ENCODE assay signal across 8 cellular contexts in genomic region chr12:115375188-115375991, GRCh38.
DNase-seq lines count a peak whose midpoint lies in the region; ATAC-seq, FAIRE-seq and TF ChIP-seq lines count a peak whose summit lies in the region.

No MANE protein-coding gene starts in this region.

- H3K36me3 Mint-ChIP-seq in astrocyte (ENCODE audit: low read depth, unreplicated experiment): no peaks in the 10 kb centered on the region

- H3K4me1 ChIP-seq in astrocyte (ENCODE audit: insufficient read depth, low read length) (peaks cover 11% of the 10 kb centered on the region), skeletal muscle tissue (ENCODE audit: control insufficient read depth in 3 of 3, insufficient read depth in 3 of 3, low read length in 3 of 3) (peaks cover 0 to 3% (median 2%) of the 10 kb centered on the region in 3 donors), suprapubic skin (peaks cover 6% of the 10 kb centered on the region)

- H3K4me3 ChIP-seq in astrocyte (ENCODE audit: insufficient read depth, low read depth, low read length) (no peak overlapping the region), skeletal muscle tissue (ENCODE audit: low read length in 3 of 3) (no peak overlapping the region), suprapubic skin (no peak overlapping the region)

- H3K4me1 Mint-ChIP-seq in astrocyte (ENCODE audit: low read depth, unreplicated experiment): peaks cover 13% of the 10 kb centered on the region

- peak overlapping the region; percentile 93 for H3K27ac Mint-ChIP-seq in astrocyte (ENCODE audit: unreplicated experiment)

- H3K27me3 ChIP-seq in astrocyte (ENCODE audit: insufficient read depth, low read length): no peaks in the 10 kb centered on the region
- peaks cover 0 to 5% (median 3%) of the 10 kb centered on the region in 3 donors for H3K27me3 ChIP-seq in skeletal muscle tissue (ENCODE audit: control insufficient read depth in 3 of 3, insufficient read depth in 3 of 3, low read length in 3 of 3)
- no peaks in the 10 kb centered on the region for H3K27me3 ChIP-seq in suprapubic skin

- FAIRE-seq in astrocyte (lab: Jason Lieb, UNC): no peak

- TF ChIP-seq POLR2A in suprapubic skin (IDR thresholded peaks at IDR 0.05): no peak

- H3K9me3 ChIP-seq in astrocyte (ENCODE audit: insufficient read depth, low read depth, low read length) (no peaks in the 10 kb centered on the region), skeletal muscle tissue (ENCODE audit: control insufficient read depth in 3 of 3, low read length in 3 of 3) (no peaks in the 10 kb centered on the region), suprapubic skin (no peaks in the 10 kb centered on the region)

- DNase-seq in Daoy (ENCODE audit: low read depth) (peak; percentile 81), astrocyte (ENCODE audit: low read depth) (peak; percentile 81), suprapubic skin (ENCODE audit: low spot score in 2 of 2) (no peak), DMS114 treated with DMSO at 0.1 percent for 48 hours (lab: John Stamatoyannopoulos, UW; ENCODE audit: unreplicated experiment) (no peak)
- DNase-seq in stimulated activated naive CD4-positive, alpha-beta T cell treated with Interleukin-2 at 50 U/mL for 16 hours (lab: John Stamatoyannopoulos, UW): no peak

- TF ChIP-seq EP300 in suprapubic skin (IDR thresholded peaks at IDR 0.05): no peak

- H3K27me3 Mint-ChIP-seq in astrocyte (ENCODE audit: low read depth, unreplicated experiment): peaks cover 26% of the 10 kb centered on the region

- H3K36me3 ChIP-seq in astrocyte (ENCODE audit: insufficient read depth, low read length): no peaks in the 10 kb centered on the region
- H3K36me3 ChIP-seq in skeletal muscle tissue (ENCODE audit: control insufficient read depth in 3 of 3, insufficient read depth in 3 of 3, low read length in 3 of 3): no peaks in the 10 kb centered on the region
- no peaks in the 10 kb centered on the region for H3K36me3 ChIP-seq in suprapubic skin

- H3K27ac ChIP-seq in astrocyte (ENCODE audit: low read depth, low read length) (peak overlapping the region; percentile 40), skeletal muscle tissue (ENCODE audit: low read depth, low read length) (peak overlapping the region; percentile 13), suprapubic skin (no peak overlapping the region)

- H3K9me3 Mint-ChIP-seq in astrocyte (ENCODE audit: unreplicated experiment): peaks cover 6% of the 10 kb centered on the region

- H3K4me2 ChIP-seq in astrocyte (ENCODE audit: low read length): peak overlapping the region; percentile 75

- H3K9ac ChIP-seq in astrocyte (ENCODE audit: low read length): peak overlapping the region; percentile 26
- no peak overlapping the region for H3K9ac ChIP-seq in skeletal muscle tissue (ENCODE audit: low read depth in 1 of 3, low read length in 3 of 3)

- H2AFZ ChIP-seq in astrocyte (ENCODE audit: low read depth, low read length): peak overlapping the region; percentile 75

- no peak overlapping the region for H3K4me3 Mint-ChIP-seq in astrocyte (ENCODE audit: unreplicated experiment)

- TF ChIP-seq CTCF in astrocyte (IDR thresholded peaks at IDR 0.05; ENCODE audit: insufficient read depth, low read depth, low read length) (no peak), suprapubic skin (IDR thresholded peaks at IDR 0.05) (no peak)

- no peaks in the 10 kb centered on the region for H4K20me1 ChIP-seq in astrocyte (ENCODE audit: insufficient read depth, low read length)

- no peaks in the 10 kb centered on the region for H3K79me2 ChIP-seq in astrocyte (ENCODE audit: insufficient read depth, low read length)

- ATAC-seq in GM21367 (IDR thresholded peaks at IDR 0.05; ENCODE audit: unreplicated experiment) (peak; percentile 94), HG03469 (IDR thresholded peaks at IDR 0.05; ENCODE audit: unreplicated experiment) (peak; percentile 89)

- 46% methylated on average over 12 of the region's 12 CpGs for WGBS in suprapubic skin

Comparison
In these comparisons a context has a peak if more than half of its experiments do, and no peak if none do; other contexts are left out.
1. DNase-seq: peak in Daoy (single experiment) and astrocyte (single experiment); none in stimulated activated naive CD4-positive, alpha-beta T cell treated with Interleukin-2 at 50 U/mL for 16 hours (single experiment), suprapubic skin (0 of 2) and DMS114 treated with DMSO at 0.1 percent for 48 hours (single experiment).